23 cellular contexts compared by ENCODE assay signal in genomic region chr14:72978856-72979255, GRCh38.
"Had no signal": no experiment of that assay in that cellular context is flagged by ENCODE, and none has a peak within 500 bp of the region (broad histone marks: within the 10 kb centered on the region; RNA-seq: fewer than 3 reads in every experiment).

No MANE protein-coding gene starts in this region.

- H3K4me2 ChIP-seq: smooth muscle cell had no signal

- H3K27ac Mint-ChIP-seq: mesothelial cell of epicardium; naive thymus-derived CD4-positive, alpha-beta T cell; natural killer cell treated with Interleukin-12 subunit alpha and Interleukin-12 subunit beta and Interleukin-15 and Interleukin-18, amount 100 ng/mL, for 72 hours; progenitor cell of endocrine pancreas had no signal

- H3K36me3 ChIP-seq: ovary had no signal

- H3K27ac ChIP-seq: left ventricle myocardium inferior, ovary, right atrium auricular region, right lobe of liver, stomach, thoracic aorta, tibial artery, vagina had no signal

- H3K9me3 ChIP-seq: left ventricle myocardium inferior, ovary, right atrium auricular region, right lobe of liver, stomach, thoracic aorta, tibial artery, vagina had no signal

- H3K4me1 ChIP-seq: left ventricle myocardium inferior, right atrium auricular region, tibial artery, vagina had no signal

- H3K4me3 Mint-ChIP-seq: mesothelial cell of epicardium; naive thymus-derived CD4-positive, alpha-beta T cell; natural killer cell treated with Interleukin-12 subunit alpha and Interleukin-12 subunit beta and Interleukin-15 and Interleukin-18, amount 100 ng/mL, for 72 hours; stimulated activated naive B cell treated with anti-CD40 and anti-IgM and Interleukin-4, amounts not matched to agents 10 μg/mL and 1 μg/mL and 100 μg/mL, for 72 hours had no signal

- DNase-seq: islet precursor cell; left ventricle myocardium inferior; mesendoderm; naive thymus-derived CD4-positive, alpha-beta T cell; ovary; right lobe of liver; stimulated activated CD4-positive, alpha-beta T cell treated with anti-CD3 and anti-CD28 coated beads, Interleukin-12 subunit alpha, Interleukin-12 subunit beta, amount 100 ng/mL, for 4 hours; stimulated activated CD4-positive, alpha-beta T cell treated with anti-CD3 and anti-CD28 coated beads, Interleukin-15, amount 100 ng/mL, for 24 hours; stimulated activated CD4-positive, alpha-beta T cell treated with anti-CD3 and anti-CD28 coated beads, Interleukin-2, amount 100 ng/mL, for 24 hours; stimulated activated CD4-positive, alpha-beta T cell treated with anti-CD3 and anti-CD28 coated beads, Interleukin-4, amount 100 ng/mL, for 1 hour; stimulated activated naive B cell treated with anti-CD40 and anti-IgM and Interleukin-4, amounts not matched to agents 10 μg/mL and 1 μg/mL and 100 μg/mL, for 72 hours; stimulated activated naive CD8-positive, alpha-beta T cell treated with anti-CD3 and anti-CD28 coated beads, Interleukin-15, Interleukin-2, amounts not matched to agents 100 U/mL and 50 U/mL, for 24 hours; stomach; tibial artery; trophoblast cell had no signal

- H3K9me3 Mint-ChIP-seq: mesothelial cell of epicardium; natural killer cell treated with Interleukin-12 subunit alpha and Interleukin-12 subunit beta and Interleukin-15 and Interleukin-18, amount 100 ng/mL, for 72 hours had no signal

- H3K27me3 Mint-ChIP-seq: naive thymus-derived CD4-positive, alpha-beta T cell; natural killer cell treated with Interleukin-12 subunit alpha and Interleukin-12 subunit beta and Interleukin-15 and Interleukin-18, amount 100 ng/mL, for 72 hours; progenitor cell of endocrine pancreas; stimulated activated naive B cell treated with anti-CD40 and anti-IgM and Interleukin-4, amounts not matched to agents 10 μg/mL and 1 μg/mL and 100 μg/mL, for 72 hours had no signal

- H3K4me1 Mint-ChIP-seq: mesothelial cell of epicardium; stimulated activated naive B cell treated with anti-CD40 and anti-IgM and Interleukin-4, amounts not matched to agents 10 μg/mL and 1 μg/mL and 100 μg/mL, for 72 hours had no signal

- H3K27me3 ChIP-seq: ovary, right atrium auricular region, right lobe of liver, stomach, tibial artery, vagina had no signal

- ATAC-seq: naive thymus-derived CD4-positive, alpha-beta T cell; natural killer cell treated with Interleukin-12 subunit alpha and Interleukin-12 subunit beta and Interleukin-15 and Interleukin-18, amount 100 ng/mL, for 72 hours; right lobe of liver; stimulated activated naive B cell treated with anti-CD40 and anti-IgM and Interleukin-4, amounts not matched to agents 10 μg/mL and 1 μg/mL and 100 μg/mL, for 72 hours; stimulated activated naive CD8-positive, alpha-beta T cell treated with anti-CD3 and anti-CD28 coated beads, Interleukin-15, Interleukin-2, amounts not matched to agents 100 U/mL and 50 U/mL, for 24 hours had no signal

- H3K4me3 ChIP-seq: left ventricle myocardium inferior, lung, ovary, right atrium auricular region, right lobe of liver, smooth muscle cell, stomach, thoracic aorta, tibial artery, vagina had no signal
